Comparison of ENCODE assay signal across 24 cellular contexts in the genomic region with DNA sequence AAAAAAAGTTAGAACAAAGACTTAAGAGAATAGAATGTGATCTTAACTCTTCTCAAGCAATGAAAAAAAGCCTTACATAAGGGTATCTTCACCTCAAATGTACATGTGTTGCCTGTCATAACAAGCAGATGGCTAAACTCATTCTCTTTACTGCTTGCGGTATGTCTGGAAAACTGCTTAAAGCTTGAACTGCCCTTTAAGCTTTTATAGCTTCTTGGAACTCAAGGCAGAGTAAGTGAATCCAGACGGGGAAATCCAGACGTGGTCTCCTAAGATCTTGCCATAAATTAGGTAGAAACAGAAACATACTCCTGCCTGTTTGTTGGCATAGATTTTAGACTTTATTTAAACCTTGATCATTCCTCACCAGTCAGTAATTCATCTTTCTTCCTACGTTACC. TPM values are rescaled to one million over a fixed set of nuclear protein-coding genes. Genes with fewer than 3 reads are reported as not detected.
DNase-seq lines count a peak whose midpoint lies in the region; ATAC-seq and TF ChIP-seq lines count a peak whose summit lies in the region.
"Had no signal": no experiment of that assay in that cellular context is flagged by ENCODE, and none has a peak within 500 bp of the region (broad histone marks: within the 10 kb centered on the region; RNA-seq: fewer than 3 reads in every experiment).

No MANE protein-coding gene starts in this region.

- no peak overlapping the region for H3K4me3 ChIP-seq in suprapubic skin
- H3K4me3 ChIP-seq: adrenal gland, left ventricle myocardium inferior had no signal

- peak overlapping the region in 4 of 5 experiments; percentile 31 to 80 (median 43) for H3K27ac Mint-ChIP-seq in brain
- no peak overlapping the region for H3K27ac Mint-ChIP-seq in activated T-helper 17 cell treated with anti-CD3 and anti-CD28 coated beads, Interleukin-2, amount 50 U/mL, for 72 hours
- H3K27ac Mint-ChIP-seq: activated B cell treated with CpG ODN at 0.5 μM for 24 hours; activated CD8-positive, alpha-beta memory T cell treated with anti-CD3 and anti-CD28 coated beads, Interleukin-2, amount 10 ng/mL, durations not matched to agents 7 days and 5 days had no signal

- peak overlapping the region; percentile 32 for H3K27ac ChIP-seq in suprapubic skin
- H3K27ac ChIP-seq: adrenal gland, C4-2B, left ventricle myocardium inferior had no signal

- H3K4me1 Mint-ChIP-seq in brain, result no peaks in the 10 kb centered on the region
- H3K4me1 Mint-ChIP-seq in activated T-helper 17 cell treated with anti-CD3 and anti-CD28 coated beads, Interleukin-2, amount 50 U/mL, for 72 hours, result no peaks in the 10 kb centered on the region
- H3K4me1 Mint-ChIP-seq: activated B cell treated with CpG ODN at 0.5 μM for 24 hours; activated CD8-positive, alpha-beta memory T cell treated with anti-CD3 and anti-CD28 coated beads, Interleukin-2, amount 10 ng/mL, durations not matched to agents 7 days and 5 days had no signal

- H3K36me3 Mint-ChIP-seq in brain, result peaks cover 66% of the 10 kb centered on the region
- H3K36me3 Mint-ChIP-seq in activated T-helper 17 cell treated with anti-CD3 and anti-CD28 coated beads, Interleukin-2, amount 50 U/mL, for 72 hours (ENCODE audit: low read depth), result peaks cover 49% of the 10 kb centered on the region

- DNase-seq in GM03348 (ENCODE audit: low spot score) (peak; percentile 39), iris pigment epithelial cell (ENCODE audit: low read depth) (peak; percentile 18), suprapubic skin (ENCODE audit: low spot score in 2 of 2) (no peak)
- no peak for DNase-seq in activated naive CD4-positive, alpha-beta T cell treated with Interleukin-2 at 50 U/mL for 16 hours
- DNase-seq in activated T-cell treated with anti-CD3 and anti-CD28 coated beads, Interleukin-2, amount 50 U/mL, for 1 hour, result no peak
- DNase-seq: activated B cell treated with CpG ODN at 0.5 μM for 24 hours; activated CD8-positive, alpha-beta memory T cell treated with anti-CD3 and anti-CD28 coated beads, Interleukin-2, amount 10 ng/mL, durations not matched to agents 7 days and 5 days; activated effector memory CD4-positive, alpha-beta T cell treated with Interleukin-2 at 50 U/mL for 16 hours; adrenal gland; left ventricle myocardium inferior; NCI-H1105 treated with DMSO at 0.1 percent for 48 hours; NCI-H526 treated with DMSO at 0.1 percent for 48 hours; stimulated activated CD4-positive, alpha-beta T cell treated with anti-CD3 and anti-CD28 coated beads, Interleukin-4, amount 100 ng/mL, for 24 hours had no signal

- H3K36me3 ChIP-seq in suprapubic skin, result peaks cover 63% of the 10 kb centered on the region

- H3K9me3 Mint-ChIP-seq in brain, result peaks cover 0 to 2% (median 0%) of the 10 kb centered on the region in 5 experiments
- no peaks in the 10 kb centered on the region for H3K9me3 Mint-ChIP-seq in activated T-helper 17 cell treated with anti-CD3 and anti-CD28 coated beads, Interleukin-2, amount 50 U/mL, for 72 hours
- H3K9me3 Mint-ChIP-seq: activated B cell treated with CpG ODN at 0.5 μM for 24 hours had no signal

- H3K4me3 Mint-ChIP-seq in brain, result no peak overlapping the region
- H3K4me3 Mint-ChIP-seq in activated T-helper 17 cell treated with anti-CD3 and anti-CD28 coated beads, Interleukin-2, amount 50 U/mL, for 72 hours, result no peak overlapping the region
- H3K4me3 Mint-ChIP-seq: activated B cell treated with CpG ODN at 0.5 μM for 24 hours; activated CD8-positive, alpha-beta memory T cell treated with anti-CD3 and anti-CD28 coated beads, Interleukin-2, amount 10 ng/mL, durations not matched to agents 7 days and 5 days had no signal

- H3K27me3 Mint-ChIP-seq in brain, result no peaks in the 10 kb centered on the region
- H3K27me3 Mint-ChIP-seq in activated T-helper 17 cell treated with anti-CD3 and anti-CD28 coated beads, Interleukin-2, amount 50 U/mL, for 72 hours, result no peaks in the 10 kb centered on the region
- H3K27me3 Mint-ChIP-seq: activated B cell treated with CpG ODN at 0.5 μM for 24 hours; activated CD8-positive, alpha-beta memory T cell treated with anti-CD3 and anti-CD28 coated beads, Interleukin-2, amount 10 ng/mL, durations not matched to agents 7 days and 5 days had no signal

- TF ChIP-seq CTCF in brain (conservative IDR thresholded peaks at IDR 0.05), result no peak
- no peak for TF ChIP-seq CTCF in suprapubic skin (IDR thresholded peaks at IDR 0.05)

- no peak for TF ChIP-seq POLR2A in suprapubic skin (IDR thresholded peaks at IDR 0.05)

- no peaks in the 10 kb centered on the region for H3K4me1 ChIP-seq in suprapubic skin
- H3K4me1 ChIP-seq: adrenal gland, left ventricle myocardium inferior had no signal

- no peak for ATAC-seq in activated T-helper 17 cell treated with anti-CD3 and anti-CD28 coated beads, Interleukin-2, amount 50 U/mL, for 72 hours (replicated peaks)
- no peak for ATAC-seq in GM18867 (IDR thresholded peaks at IDR 0.05; ENCODE audit: unreplicated experiment)
- ATAC-seq: activated CD8-positive, alpha-beta memory T cell treated with anti-CD3 and anti-CD28 coated beads, Interleukin-2, amount 10 ng/mL, durations not matched to agents 7 days and 5 days had no signal

- no peaks in the 10 kb centered on the region for H3K27me3 ChIP-seq in suprapubic skin
- H3K27me3 ChIP-seq: adrenal gland had no signal

- no peak for TF ChIP-seq EP300 in suprapubic skin (IDR thresholded peaks at IDR 0.05)

- 61% methylated on average over 4 of the region's 4 CpGs for WGBS in suprapubic skin

- H3K9me3 ChIP-seq in suprapubic skin, result no peaks in the 10 kb centered on the region
- H3K9me3 ChIP-seq: adrenal gland, left ventricle myocardium inferior had no signal

RNA-seq across cellular contexts. Expression of a gene that starts 19.6 kb away (rescaled TPM):
- polyA plus RNA-seq in brain (ENCODE audit: insufficient read depth, low read depth, low replicate concordance), result 29.2 TPM
- 10 to 100 TPM in 1 of 4 donors, 1 to 10 TPM in 3; 4.9 to 12.6 (median 6.6) TPM for total RNA-seq in suprapubic skin
- 10 to 100 TPM; 14.9 to 15.7 TPM for total RNA-seq in activated T-helper 17 cell treated with anti-CD3 and anti-CD28 coated beads, Interleukin-2, amount 50 U/mL, for 72 hours

RNA-seq across cellular contexts. Expression of a gene that starts 25.1 kb away (rescaled TPM):
- polyA plus RNA-seq in brain (ENCODE audit: insufficient read depth, low read depth, low replicate concordance), result not detected
- not detected for total RNA-seq in suprapubic skin
- not detected for total RNA-seq in activated T-helper 17 cell treated with anti-CD3 and anti-CD28 coated beads, Interleukin-2, amount 50 U/mL, for 72 hours
- total RNA-seq: activated B cell treated with CpG ODN at 0.5 μM for 24 hours; activated CD8-positive, alpha-beta memory T cell treated with anti-CD3 and anti-CD28 coated beads, Interleukin-2, amount 10 ng/mL, durations not matched to agents 7 days and 5 days; adrenal gland; cerebellum; HT-29; left ventricle myocardium inferior; LHCN-M2; myocyte; osteocyte; skeletal muscle tissue; T-helper 2 cell treated with Interferon-gamma antibody and Interleukin-4, amounts not matched to agents 100 ng/mL and 5 ng/mL, for 36 hours had no signal
- polyA plus RNA-seq: adrenal gland had no signal

RNA-seq across cellular contexts. Expression of a gene that starts 56.8 kb away (rescaled TPM):
- polyA plus RNA-seq in brain (ENCODE audit: insufficient read depth, low read depth, low replicate concordance), result 0.14 TPM
- 1 to 10 TPM in 1 of 4 donors, under 1 TPM in 3; 0.16 to 1.2 (median 0.39) TPM for total RNA-seq in suprapubic skin
- 10 to 100 TPM; 36.8 to 49.1 TPM for total RNA-seq in activated T-helper 17 cell treated with anti-CD3 and anti-CD28 coated beads, Interleukin-2, amount 50 U/mL, for 72 hours
- total RNA-seq: HT-29, LHCN-M2, myocyte, osteocyte had no signal

Comparison
In these comparisons a context has a peak if more than half of its experiments do, and no peak if none do; other contexts are left out.
1. DNase-seq: peak in GM03348 (single experiment) and iris pigment epithelial cell (single experiment); none in suprapubic skin (0 of 2), activated naive CD4-positive, alpha-beta T cell treated with Interleukin-2 at 50 U/mL for 16 hours (single experiment) and activated T-cell treated with anti-CD3 and anti-CD28 coated beads, Interleukin-2, amount 50 U/mL, for 1 hour (single experiment).
2. RNA of a gene that starts 56.8 kb away (total RNA-seq): 36.8 to 49.1 TPM in activated T-helper 17 cell treated with anti-CD3 and anti-CD28 coated beads, Interleukin-2, amount 50 U/mL, for 72 hours; 0.16 to 1.2 TPM in suprapubic skin; every median in the first group is over 10 times any median in the second.